ENCODE assay signal across 16 cellular contexts in genomic region chr17:72615627-72615991, GRCh38.
DNase-seq lines count a peak whose midpoint lies in the region; FAIRE-seq and TF ChIP-seq lines count a peak whose summit lies in the region.
"Had no signal": no experiment of that assay in that cellular context is flagged by ENCODE, and none has a peak within 500 bp of the region (broad histone marks: within the 10 kb centered on the region; RNA-seq: fewer than 3 reads in every experiment).

No MANE protein-coding gene starts in this region.

- H3K4me3 ChIP-seq in H1 (ENCODE audit: extremely low read depth in 1 of 4, insufficient read depth in 2 of 4, low read depth in 3 of 4, low read length in 4 of 4): peak overlapping the region in 1 of 4 experiments; percentile 48; a peak in 1 of 8 replicates
- H3K4me3 ChIP-seq in neural progenitor cell: peak overlapping the region; percentile 32
- H3K4me3 ChIP-seq in urinary bladder (ENCODE audit: low read depth, low read length): no peak overlapping the region
- H3K4me3 ChIP-seq: BLaER1 had no signal

- no peak overlapping the region for H2BK5ac ChIP-seq in H1 (ENCODE audit: low read depth, low read length)

- no peak overlapping the region for H2AK5ac ChIP-seq in H1 (ENCODE audit: low read depth, low read length)

- H2BK15ac ChIP-seq in H1 (ENCODE audit: low read length): 0 out of 2 replicates have a peak overlapping the region, but pooled peaks have one; percentile 53

- no peak for TF ChIP-seq POLR2A in H1 (IDR thresholded peaks at IDR 0.05; ENCODE audit: control extremely low read depth in 1 of 2, low read depth in 2 of 2, low read length in 2 of 2)

- peak overlapping the region; percentile 67; the same call in 1 of the 2 replicates for H2BK20ac ChIP-seq in H1 (ENCODE audit: low read length)

- TF ChIP-seq EP300 in H1 (IDR thresholded peaks at IDR 0.05; ENCODE audit: borderline replicate concordance in 1 of 2, low read depth in 2 of 2, low read length in 2 of 2): no peak

- H3K79me2 ChIP-seq in H1 (ENCODE audit: control insufficient read depth in 1 of 2, insufficient read depth in 2 of 2, low read length in 2 of 2) (no peaks in the 10 kb centered on the region), neural progenitor cell (ENCODE audit: low read depth) (no peaks in the 10 kb centered on the region)

- 76% methylated on average over 6 of the region's 6 CpGs; no CpG with 5 or more reads in 1 of the 2 experiments for WGBS in H1 (ENCODE audit: extremely low coverage in 1 of 2, insufficient coverage in 1 of 2, insufficient read length in 1 of 2, insufficient replicate concordance in 2 of 2, low coverage in 1 of 2, low lambda C conversion rate in 2 of 2, missing lambda C conversion rate in 1 of 2), 2 experiments
- WGBS in urinary bladder: 45% methylated on average over 6 of the region's 6 CpGs

- H3K27me3 ChIP-seq in H1 (replicated peaks in 1 of 4; ENCODE audit: control insufficient read depth in 3 of 4, extremely low read depth in 1 of 4, insufficient read depth in 3 of 4, low read length in 3 of 4) (peaks cover 0 to 2% (median 0%) of the 10 kb centered on the region in 4 experiments; a peak in 2 of 7 replicates), neural progenitor cell (no peaks in the 10 kb centered on the region)
- H3K27me3 ChIP-seq: BLaER1 had no signal

- H3K79me1 ChIP-seq in H1 (ENCODE audit: low read depth, low read length): no peaks in the 10 kb centered on the region

- TF ChIP-seq CTCF in H1 (IDR thresholded peaks at IDR 0.05; ENCODE audit: control extremely low read depth in 1 of 3, insufficient read depth in 1 of 3, low read depth in 1 of 3, low read length in 3 of 3) (no peak), neural progenitor cell (IDR thresholded peaks at IDR 0.05) (no peak)

- H4K91ac ChIP-seq in H1 (replicated peaks; ENCODE audit: insufficient read length, low read length): no peak overlapping the region

- CTCF ChIA-PET in H1 (lab: Charles Lee; ENCODE audit: partially characterized antibody): interaction anchor here (1.0 to 5.7 kb wide), 2 partner anchors 13 to 56 kb away, joined by 5 to 32 read pairs; no protein-coding TSS in a partner anchor

- no peaks in the 10 kb centered on the region for H3K36me3 Mint-ChIP-seq in neural progenitor cell

- H3K4me1 Mint-ChIP-seq in neural progenitor cell: peaks cover 31% of the 10 kb centered on the region

- peak overlapping the region; percentile 63; the same call in 1 of the 2 replicates for H2BK12ac ChIP-seq in H1 (ENCODE audit: low read depth, low read length)

- no peak overlapping the region for H3K27ac ChIP-seq in H1 (ENCODE audit: low read depth, low read length)
- H3K27ac ChIP-seq in neural progenitor cell: no peak overlapping the region
- H3K27ac ChIP-seq in urinary bladder (ENCODE audit: low read depth): peak overlapping the region; percentile 27
- H3K27ac ChIP-seq: BLaER1 had no signal

- H3K9ac ChIP-seq in H1 (replicated peaks in 1 of 4; ENCODE audit: extremely low read depth in 1 of 4, low read depth in 3 of 4, low read length in 3 of 4) (no peak overlapping the region), neural progenitor cell (no peak overlapping the region)
- H3K9ac ChIP-seq: BLaER1 had no signal

- no peaks in the 10 kb centered on the region for H3K9me3 ChIP-seq in H1 (ENCODE audit: insufficient read depth in 2 of 2, low read depth in 1 of 2, low read length in 1 of 2)
- no peaks in the 10 kb centered on the region for H3K9me3 ChIP-seq in neural progenitor cell (ENCODE audit: low read depth)
- H3K9me3 ChIP-seq: BLaER1 had no signal

- no peak overlapping the region for H3K14ac ChIP-seq in H1 (ENCODE audit: insufficient read length)

- POLR2A ChIA-PET in H1 (lab: Charles Lee; ENCODE audit: partially characterized antibody): no interaction called here

- H3K27ac Mint-ChIP-seq in neural progenitor cell: no peak overlapping the region
- H3K27ac Mint-ChIP-seq: activated CD8-positive, alpha-beta T cell treated with anti-CD3 and anti-CD28 coated beads for 36 hours; activated T-helper 2 cell treated with anti-CD3 and anti-CD28 coated beads, Interferon-gamma antibody, Interleukin-2, Interleukin-4, amounts not matched to agents 10 μg/mL and 5 μg/mL and 100 μg/mL, durations not matched to agents 14 hours and 24 hours and 36 hours had no signal

- peaks cover 10% of the 10 kb centered on the region for H3K27me3 Mint-ChIP-seq in neural progenitor cell (ENCODE audit: insufficient read depth, low read depth)

- H4K20me1 ChIP-seq in H1 (replicated peaks in 1 of 2; ENCODE audit: control insufficient read depth in 1 of 2, insufficient read depth in 2 of 2, low read length in 2 of 2) (no peaks in the 10 kb centered on the region), neural progenitor cell (ENCODE audit: low read depth) (no peaks in the 10 kb centered on the region)
- H4K20me1 ChIP-seq: BLaER1 had no signal

- DNase-seq in RPMI7951 (ENCODE audit: low read depth) (peak; percentile 32), H1 (ENCODE audit: low read depth in 1 of 2, low spot score in 2 of 2) (no peak), neural progenitor cell (ENCODE audit: low spot score) (no peak), SW480 (ENCODE audit: low spot score) (no peak), NCI-H82 treated with DMSO at 0.1 percent for 48 hours (lab: John Stamatoyannopoulos, UW; ENCODE audit: unreplicated experiment) (no peak)
- DNase-seq in activated CD4-positive, CD25-positive, alpha-beta regulatory T cell treated with anti-CD3 and anti-CD28 coated beads, Interleukin-2, amount 50 U/mL, for 72 hours: no peak
- DNase-seq: activated CD8-positive, alpha-beta T cell treated with anti-CD3 and anti-CD28 coated beads for 36 hours; amniotic stem cell; dermis blood vessel endothelial cell; DMS153; NCI-H1694; NCI-H510A; OCI-M1 had no signal

- no peaks in the 10 kb centered on the region for H3K9me3 Mint-ChIP-seq in neural progenitor cell
- H3K9me3 Mint-ChIP-seq: activated CD8-positive, alpha-beta T cell treated with anti-CD3 and anti-CD28 coated beads for 36 hours; activated T-helper 2 cell treated with anti-CD3 and anti-CD28 coated beads, Interferon-gamma antibody, Interleukin-2, Interleukin-4, amounts not matched to agents 10 μg/mL and 5 μg/mL and 100 μg/mL, durations not matched to agents 14 hours and 24 hours and 36 hours had no signal

- H3K4ac ChIP-seq in H1 (replicated peaks; ENCODE audit: insufficient read length, low read depth, low read length): no peak overlapping the region

- no peaks in the 10 kb centered on the region for H3K23me2 ChIP-seq in H1 (ENCODE audit: low read depth, low read length)

- H3K18ac ChIP-seq in H1 (ENCODE audit: extremely low read depth, low read length): no peak overlapping the region

- H2BK120ac ChIP-seq in H1 (replicated peaks; ENCODE audit: low read depth, low read length): no peak overlapping the region

- H3K4me1 ChIP-seq in H1 (replicated peaks in 1 of 4; ENCODE audit: control insufficient read depth in 3 of 4, insufficient read depth in 4 of 4, low read length in 3 of 4) (peaks cover 2 to 6% (median 3%) of the 10 kb centered on the region in 4 experiments; a peak in 4 of 7 replicates), neural progenitor cell (peaks cover 23% of the 10 kb centered on the region), urinary bladder (ENCODE audit: insufficient read depth) (no peaks in the 10 kb centered on the region)

- H4K5ac ChIP-seq in H1 (ENCODE audit: insufficient read length, low read depth, low read length): no peak overlapping the region

- H3K4me2 ChIP-seq in H1 (ENCODE audit: insufficient read depth in 1 of 2, low read depth in 2 of 2, low read length in 2 of 2): peak overlapping the region; percentile 27 to 31; a peak in 3 of 4 replicates
- peak overlapping the region; percentile 77 for H3K4me2 ChIP-seq in neural progenitor cell
- H3K4me2 ChIP-seq: BLaER1 had no signal

- H3K36me3 ChIP-seq in H1 (ENCODE audit: control insufficient read depth in 2 of 4, insufficient read depth in 4 of 4, low read length in 3 of 4) (no peaks in the 10 kb centered on the region), neural progenitor cell (no peaks in the 10 kb centered on the region), urinary bladder (ENCODE audit: insufficient read depth) (no peaks in the 10 kb centered on the region)
- H3K36me3 ChIP-seq: BLaER1 had no signal

- no peak overlapping the region for H4K8ac ChIP-seq in H1 (ENCODE audit: extremely low read depth, insufficient read depth, low read length)

- FAIRE-seq in H1 (lab: Jason Lieb, UNC): no peak

- peaks cover 9% of the 10 kb centered on the region for H3F3A ChIP-seq in neural progenitor cell (ENCODE audit: low read depth)

- H2AFZ ChIP-seq in H1 (ENCODE audit: low read length) (no peak overlapping the region; the same call in 1 of the 2 replicates), neural progenitor cell (replicated peaks) (peak overlapping the region; percentile 75)

- H3K23ac ChIP-seq in H1 (ENCODE audit: insufficient read length): no peak overlapping the region

- peak overlapping the region; percentile 64 for H3K4me3 Mint-ChIP-seq in neural progenitor cell
- H3K4me3 Mint-ChIP-seq: activated CD8-positive, alpha-beta T cell treated with anti-CD3 and anti-CD28 coated beads for 36 hours had no signal

- no peak for TF ChIP-seq RAD21 in H1 (IDR thresholded peaks at IDR 0.05 in 1 of 2, conservative IDR thresholded peaks at IDR 0.05 in 1 of 2; ENCODE audit: low read depth in 2 of 2, low read length in 2 of 2)

- H3K56ac ChIP-seq in H1 (replicated peaks; ENCODE audit: insufficient read length, low read depth, low read length): no peak overlapping the region

TF ChIP-seq in H1, 55 proteins besides CTCF, POLR2A, EP300 and RAD21:
- TF ChIP-seq KDM1A (IDR thresholded peaks at IDR 0.05; ENCODE audit: borderline replicate concordance, low read length): peak; percentile 54; the same call in 1 of the 2 replicates
- no peak for TF ChIP-seq BCL11A (IDR thresholded peaks at IDR 0.05; ENCODE audit: low read depth in 2 of 2, low read length in 2 of 2)
- TF ChIP-seq GABPA (IDR thresholded peaks at IDR 0.05; ENCODE audit: borderline replicate concordance, insufficient read depth, low read length): no peak
